Comparison of ENCODE assay signal across 15 cellular contexts in the genomic region with DNA sequence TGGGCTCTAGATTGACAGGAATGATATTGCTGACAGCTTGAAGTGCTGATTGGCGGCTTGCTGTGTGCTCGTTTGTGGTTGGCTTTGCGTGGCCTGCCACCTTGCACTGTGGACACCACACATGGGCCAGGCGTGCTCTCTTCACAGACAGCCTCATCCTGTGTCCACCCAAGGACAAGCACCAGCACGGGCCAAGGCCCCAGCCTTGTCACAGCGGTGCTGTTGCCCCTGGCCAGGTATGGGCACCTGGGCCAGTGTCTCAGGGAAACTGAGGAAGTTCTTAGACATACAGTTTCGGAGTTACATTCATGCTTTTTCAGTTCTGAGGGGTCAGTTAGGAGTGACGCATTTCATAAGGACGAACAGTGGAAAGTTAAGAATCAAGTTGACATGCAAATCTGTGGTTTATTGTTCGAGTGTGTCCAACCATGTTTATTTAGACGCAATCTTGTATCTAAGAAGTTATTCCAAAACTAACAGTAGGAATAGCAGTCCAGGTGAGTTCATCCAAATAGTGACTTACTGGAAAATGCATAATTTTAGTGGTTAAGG.
DNase-seq lines count a peak whose midpoint lies in the region; ATAC-seq and TF ChIP-seq lines count a peak whose summit lies in the region.
"Had no signal": no experiment of that assay in that cellular context is flagged by ENCODE, and none has a peak within 500 bp of the region (broad histone marks: within the 10 kb centered on the region; RNA-seq: fewer than 3 reads in every experiment).

No MANE protein-coding gene starts in this region.

- H3K27ac Mint-ChIP-seq in activated CD4-positive, alpha-beta T cell treated with anti-CD3 and anti-CD28 coated beads for 36 hours, result peak overlapping the region; percentile 60
- peak overlapping the region; percentile 68; the same call in 1 of the 2 replicates for H3K27ac Mint-ChIP-seq in GM23338
- H3K27ac Mint-ChIP-seq in neural progenitor cell, result no peak overlapping the region
- H3K27ac Mint-ChIP-seq: mesothelial cell of epicardium had no signal

- H3K79me2 ChIP-seq in GM23338 (replicated peaks; ENCODE audit: insufficient read depth), result peaks cover 50% of the 10 kb centered on the region
- peaks cover 17% of the 10 kb centered on the region for H3K79me2 ChIP-seq in SU-DHL-6 (ENCODE audit: insufficient read depth, low read length)
- H3K79me2 ChIP-seq in neural progenitor cell (ENCODE audit: low read depth), result peaks cover 19% of the 10 kb centered on the region

- no peak for TF ChIP-seq CTCF in GM23338 (conservative IDR thresholded peaks at IDR 0.05; ENCODE audit: low read depth in 2 of 2)
- no peak for TF ChIP-seq CTCF in SU-DHL-6 (IDR thresholded peaks at IDR 0.05; ENCODE audit: insufficient read depth, low read length, poor library complexity, severe bottlenecking)
- TF ChIP-seq CTCF in neural progenitor cell (IDR thresholded peaks at IDR 0.05), result no peak
- TF ChIP-seq CTCF in foreskin keratinocyte (conservative IDR thresholded peaks at IDR 0.05), result no peak

- CTCF ChIA-PET in activated CD4-positive, alpha-beta T cell treated with anti-CD3 and anti-CD28 coated beads for 36 hours (lab: Charles Lee), result no interaction called here

- H3K4me1 Mint-ChIP-seq in activated CD4-positive, alpha-beta T cell treated with anti-CD3 and anti-CD28 coated beads for 36 hours, result peaks cover 14% of the 10 kb centered on the region
- peaks cover 8% of the 10 kb centered on the region; the same call in 2 of the 3 replicates for H3K4me1 Mint-ChIP-seq in GM23338
- peaks cover 19% of the 10 kb centered on the region for H3K4me1 Mint-ChIP-seq in neural progenitor cell

- H3K9me3 Mint-ChIP-seq in activated CD4-positive, alpha-beta T cell treated with anti-CD3 and anti-CD28 coated beads for 36 hours (ENCODE audit: low read depth), result no peaks in the 10 kb centered on the region
- H3K9me3 Mint-ChIP-seq in GM23338 (no peaks in the 10 kb centered on the region), neural progenitor cell (no peaks in the 10 kb centered on the region)
- H3K9me3 Mint-ChIP-seq: mesothelial cell of epicardium had no signal

- no peak for DNase-seq in activated CD4-positive, alpha-beta T cell treated with anti-CD3 and anti-CD28 coated beads for 36 hours
- no peak for DNase-seq in activated CD4-positive, alpha-beta T cell treated with anti-CD3 and anti-CD28 coated beads for 1 hour
- DNase-seq in GM23338 (ENCODE audit: low spot score), result no peak
- DNase-seq in neural progenitor cell (ENCODE audit: low spot score), result no peak
- DNase-seq in foreskin keratinocyte, result no peak
- DNase-seq: activated T-cell treated with anti-CD3 and anti-CD28 coated beads for 4 hours, GM23248, OCI-M1, T1000 had no signal

- H4K20me1 ChIP-seq in GM23338 (replicated peaks; ENCODE audit: insufficient read depth) (peaks cover 21% of the 10 kb centered on the region), SU-DHL-6 (ENCODE audit: low read depth, low read length) (no peaks in the 10 kb centered on the region), neural progenitor cell (ENCODE audit: low read depth) (peaks cover 43% of the 10 kb centered on the region)

- peaks cover 10% of the 10 kb centered on the region for H3K36me3 ChIP-seq in GM23338 (ENCODE audit: insufficient read depth)
- peaks cover 9% of the 10 kb centered on the region for H3K36me3 ChIP-seq in SU-DHL-6 (ENCODE audit: low read length)
- H3K36me3 ChIP-seq in neural progenitor cell, result peaks cover 7% of the 10 kb centered on the region

- H3K9ac ChIP-seq in SU-DHL-6 (ENCODE audit: low read length) (no peak overlapping the region), neural progenitor cell (no peak overlapping the region)
- H3K9ac ChIP-seq: GM23248 had no signal

- H3K4me2 ChIP-seq in GM23338, result no peak overlapping the region
- H3K4me2 ChIP-seq in SU-DHL-6 (ENCODE audit: low read depth, low read length, poor library complexity, severe bottlenecking), result peak overlapping the region; percentile 38
- no peak overlapping the region for H3K4me2 ChIP-seq in neural progenitor cell

- no peak overlapping the region for H3K4me3 Mint-ChIP-seq in activated CD4-positive, alpha-beta T cell treated with anti-CD3 and anti-CD28 coated beads for 36 hours
- no peak overlapping the region for H3K4me3 Mint-ChIP-seq in GM23338
- peak overlapping the region; percentile 36 for H3K4me3 Mint-ChIP-seq in neural progenitor cell
- H3K4me3 Mint-ChIP-seq: mesothelial cell of epicardium had no signal

- no peaks in the 10 kb centered on the region for H3K27me3 ChIP-seq in GM23338 (ENCODE audit: insufficient read depth)
- no peaks in the 10 kb centered on the region for H3K27me3 ChIP-seq in SU-DHL-6 (ENCODE audit: low read length)
- no peaks in the 10 kb centered on the region for H3K27me3 ChIP-seq in neural progenitor cell
- no peaks in the 10 kb centered on the region for H3K27me3 ChIP-seq in foreskin keratinocyte
- H3K27me3 ChIP-seq: body of pancreas had no signal

- ATAC-seq in activated CD4-positive, alpha-beta T cell treated with anti-CD3 and anti-CD28 coated beads for 36 hours, result no peak
- no peak for ATAC-seq in GM23338
- ATAC-seq in GM21528 (IDR thresholded peaks at IDR 0.05; ENCODE audit: low FRiP score, unreplicated experiment), result no peak
- no peak for ATAC-seq in HG03025 (IDR thresholded peaks at IDR 0.05; ENCODE audit: low FRiP score, unreplicated experiment)
- no peak for ATAC-seq in foreskin keratinocyte

- H3K9me2 ChIP-seq in GM23338 (ENCODE audit: insufficient read depth) (no peaks in the 10 kb centered on the region), SU-DHL-6 (replicated peaks; ENCODE audit: insufficient read depth, low read length) (no peaks in the 10 kb centered on the region)

- POLR2A ChIA-PET in activated CD4-positive, alpha-beta T cell treated with anti-CD3 and anti-CD28 coated beads for 36 hours (lab: Charles Lee), result no interaction called here

- H3K4me1 ChIP-seq in GM23338 (ENCODE audit: insufficient read depth) (no peaks in the 10 kb centered on the region), neural progenitor cell (no peaks in the 10 kb centered on the region), foreskin keratinocyte (no peaks in the 10 kb centered on the region)
- H3K4me1 ChIP-seq: body of pancreas had no signal

- H2AFZ ChIP-seq in GM23338 (no peak overlapping the region), SU-DHL-6 (ENCODE audit: low read depth, low read length, severe bottlenecking) (no peak overlapping the region), neural progenitor cell (replicated peaks) (no peak overlapping the region)
- H2AFZ ChIP-seq: GM23248 had no signal

- peaks cover 25% of the 10 kb centered on the region for H3K36me3 Mint-ChIP-seq in activated CD4-positive, alpha-beta T cell treated with anti-CD3 and anti-CD28 coated beads for 36 hours (ENCODE audit: low read depth)
- H3K36me3 Mint-ChIP-seq in GM23338 (ENCODE audit: low read depth), result peaks cover 59% of the 10 kb centered on the region
- H3K36me3 Mint-ChIP-seq in neural progenitor cell, result peaks cover 28% of the 10 kb centered on the region

- no peaks in the 10 kb centered on the region for H3K27me3 Mint-ChIP-seq in activated CD4-positive, alpha-beta T cell treated with anti-CD3 and anti-CD28 coated beads for 36 hours
- H3K27me3 Mint-ChIP-seq in GM23338 (ENCODE audit: insufficient read depth, low read depth, poor library complexity) (peaks cover 10% of the 10 kb centered on the region), neural progenitor cell (ENCODE audit: insufficient read depth, low read depth) (peaks cover 8% of the 10 kb centered on the region)

- intact Hi-C loops in activated CD4-positive, alpha-beta T cell treated with anti-CD3 and anti-CD28 coated beads for 36 hours (cut with DNase I, micrococcal nuclease), result no loop called here

- no peak overlapping the region for H3K4me3 ChIP-seq in GM23338
- no peak overlapping the region for H3K4me3 ChIP-seq in SU-DHL-6 (ENCODE audit: insufficient read depth, low read length, poor library complexity, severe bottlenecking)
- H3K4me3 ChIP-seq in neural progenitor cell, result no peak overlapping the region
- H3K4me3 ChIP-seq: body of pancreas, GM23248, thoracic aorta had no signal

- H3F3A ChIP-seq in GM23338 (replicated peaks; ENCODE audit: low read depth) (no peaks in the 10 kb centered on the region), SU-DHL-6 (ENCODE audit: insufficient read depth) (peaks cover 13% of the 10 kb centered on the region), neural progenitor cell (ENCODE audit: low read depth) (no peaks in the 10 kb centered on the region)

- H3K27ac ChIP-seq in GM23338 (ENCODE audit: low read depth) (peak overlapping the region; percentile 51; the same call in 1 of the 2 replicates), SU-DHL-6 (ENCODE audit: low read depth, low read length) (peak overlapping the region; percentile 67), neural progenitor cell (no peak overlapping the region), foreskin keratinocyte (no peak overlapping the region)
- H3K27ac ChIP-seq: body of pancreas, GM23248, thoracic aorta had no signal

- H3K9me3 ChIP-seq in SU-DHL-6 (ENCODE audit: insufficient read depth, low read length), result no peaks in the 10 kb centered on the region
- no peaks in the 10 kb centered on the region for H3K9me3 ChIP-seq in neural progenitor cell (ENCODE audit: low read depth)
- H3K9me3 ChIP-seq: body of pancreas, thoracic aorta had no signal

TF ChIP-seq in GM23338, 12 proteins besides CTCF, POLR2A, EP300 and RAD21 (continues in another document):
- TF ChIP-seq POLR2AphosphoS5 (IDR thresholded peaks at IDR 0.05; ENCODE audit: low read depth) (no peak), ZNF114 (CRISPR knock-in tag; IDR thresholded peaks at IDR 0.05) (no peak), STAT1 (IDR thresholded peaks at IDR 0.05; ENCODE audit: unreplicated experiment) (no peak), CREB1 (CRISPR knock-in tag; IDR thresholded peaks at IDR 0.05; ENCODE audit: low read depth) (no peak), ZNF331 (CRISPR knock-in tag; IDR thresholded peaks at IDR 0.05; ENCODE audit: low read depth) (no peak), NANOG (IDR thresholded peaks at IDR 0.05; ENCODE audit: borderline replicate concordance) (no peak), EZH2 (IDR thresholded peaks at IDR 0.05; ENCODE audit: low read depth, unreplicated experiment) (no peak), EZH2phosphoT487 (IDR thresholded peaks at IDR 0.05; ENCODE audit: unreplicated experiment) (no peak)
- TF ChIP-seq, protein P1, sequence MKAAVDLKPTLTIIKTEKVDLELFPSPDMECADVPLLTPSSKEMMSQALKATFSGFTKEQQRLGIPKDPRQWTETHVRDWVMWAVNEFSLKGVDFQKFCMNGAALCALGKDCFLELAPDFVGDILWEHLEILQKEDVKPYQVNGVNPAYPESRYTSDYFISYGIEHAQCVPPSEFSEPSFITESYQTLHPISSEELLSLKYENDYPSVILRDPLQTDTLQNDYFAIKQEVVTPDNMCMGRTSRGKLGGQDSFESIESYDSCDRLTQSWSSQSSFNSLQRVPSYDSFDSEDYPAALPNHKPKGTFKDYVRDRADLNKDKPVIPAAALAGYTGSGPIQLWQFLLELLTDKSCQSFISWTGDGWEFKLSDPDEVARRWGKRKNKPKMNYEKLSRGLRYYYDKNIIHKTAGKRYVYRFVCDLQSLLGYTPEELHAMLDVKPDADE (IDR thresholded peaks at IDR 0.05), result no peak

Comparison
In these comparisons a context has a peak if more than half of its experiments do, and no peak if none do; other contexts are left out.
1. H3K27ac ChIP-seq: peak in GM23338 (single experiment) and SU-DHL-6 (single experiment); none in neural progenitor cell (single experiment) and foreskin keratinocyte (single experiment).